23 cellular contexts compared by ENCODE assay signal in the genomic region with DNA sequence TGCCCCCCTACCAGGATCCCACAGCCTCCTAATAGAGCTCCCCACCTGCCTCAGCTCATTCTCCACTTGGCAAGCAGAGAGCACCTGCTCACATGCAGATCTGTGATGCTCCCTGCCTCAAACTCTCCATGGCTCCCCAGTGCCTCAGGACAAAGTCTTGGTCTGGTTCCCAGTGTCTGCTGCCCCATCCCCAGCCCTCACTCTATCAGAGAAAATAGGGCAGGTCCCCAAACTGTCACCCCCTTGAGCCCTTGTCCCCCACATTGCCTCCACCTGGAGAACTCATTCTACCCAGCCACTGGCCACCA. TPM values are rescaled to one million over a fixed set of nuclear protein-coding genes. Genes with fewer than 3 reads are reported as not detected.
DNase-seq lines count a peak whose midpoint lies in the region; ATAC-seq, FAIRE-seq and TF ChIP-seq lines count a peak whose summit lies in the region.
"Had no signal": no experiment of that assay in that cellular context is flagged by ENCODE, and none has a peak within 500 bp of the region (broad histone marks: within the 10 kb centered on the region; RNA-seq: fewer than 3 reads in every experiment).

No MANE protein-coding gene starts in this region.

- H3K4me2 ChIP-seq in A549 (no peak overlapping the region), osteoblast (ENCODE audit: insufficient read depth, low read length) (no peak overlapping the region)

- H3K9me3 Mint-ChIP-seq in activated T-helper 17 cell treated with anti-CD3 and anti-CD28 coated beads, Interleukin-2, amount 50 U/mL, for 72 hours = no peaks in the 10 kb centered on the region
- H3K9me3 Mint-ChIP-seq: CD4-positive, CD25-positive, alpha-beta regulatory T cell; H9 had no signal

- H3K4me3 Mint-ChIP-seq in activated T-helper 17 cell treated with anti-CD3 and anti-CD28 coated beads, Interleukin-2, amount 50 U/mL, for 72 hours = no peak overlapping the region
- H3K4me3 Mint-ChIP-seq: CD4-positive, CD25-positive, alpha-beta regulatory T cell; H9 had no signal

- no peak for ATAC-seq in A549
- ATAC-seq in activated T-helper 17 cell treated with anti-CD3 and anti-CD28 coated beads, Interleukin-2, amount 50 U/mL, for 72 hours (replicated peaks) = no peak
- ATAC-seq in GM18873 (IDR thresholded peaks at IDR 0.05; ENCODE audit: low FRiP score, unreplicated experiment) = no peak
- ATAC-seq: HepG2, Panc1 had no signal

- H3K79me2 ChIP-seq in osteoblast (ENCODE audit: insufficient read depth, low read length) = no peaks in the 10 kb centered on the region

- H3K27me3 Mint-ChIP-seq in activated T-helper 17 cell treated with anti-CD3 and anti-CD28 coated beads, Interleukin-2, amount 50 U/mL, for 72 hours = no peaks in the 10 kb centered on the region
- H3K27me3 Mint-ChIP-seq: CD4-positive, CD25-positive, alpha-beta regulatory T cell had no signal

- no peak for TF ChIP-seq CTCF in A549 (IDR thresholded peaks at IDR 0.05)
- no peak for TF ChIP-seq CTCF in esophagus muscularis mucosa (IDR thresholded peaks at IDR 0.05)
- no peak for TF ChIP-seq CTCF in osteoblast (IDR thresholded peaks at IDR 0.05; ENCODE audit: extremely low read depth, low read depth, low read length)

- H3K4me1 ChIP-seq in A549 (peaks cover 18% of the 10 kb centered on the region), esophagus muscularis mucosa (peaks cover 15 to 39% (median 31%) of the 10 kb centered on the region in 4 donors), osteoblast (ENCODE audit: insufficient read depth, low read length) (peaks cover 20% of the 10 kb centered on the region)

- H3K27ac ChIP-seq in A549 (no peak overlapping the region), esophagus muscularis mucosa (replicated peaks in 1 of 4) (peak overlapping the region in 3 of 4 donors; percentile 31 to 54 (median 51)), osteoblast (ENCODE audit: low read depth, low read length) (no peak overlapping the region)
- H3K27ac ChIP-seq: HL-60, SJSA1 had no signal

- no peak for TF ChIP-seq POLR2A in A549 (IDR thresholded peaks at IDR 0.05; ENCODE audit: low read length)
- no peak for TF ChIP-seq POLR2A in esophagus muscularis mucosa (IDR thresholded peaks at IDR 0.05; ENCODE audit: low read depth)

- H3K9me3 ChIP-seq in A549 (no peaks in the 10 kb centered on the region), esophagus muscularis mucosa (no peaks in the 10 kb centered on the region), osteoblast (ENCODE audit: low read depth, low read length) (no peaks in the 10 kb centered on the region)
- H3K9me3 ChIP-seq: SJSA1 had no signal

- DNase-seq in A549 (ENCODE audit: low read depth in 1 of 2, low spot score in 1 of 2) (no peak), esophagus muscularis mucosa (ENCODE audit: extremely low spot score) (no peak), osteoblast (ENCODE audit: insufficient read length, low spot score, missing footprints) (peak; percentile 10), dedifferentiated amniotic fluid mesenchymal stem cell (ENCODE audit: extremely low spot score) (no peak), GM19240 (ENCODE audit: insufficient read length, low spot score) (no peak), Ammon's horn (ENCODE audit: low spot score) (no peak)
- DNase-seq: CD4-positive, CD25-positive, alpha-beta regulatory T cell; H9; KBM-7; MM.1S; NCI-H1048; NCI-H1417 treated with DMSO at 0.1 percent for 48 hours; NCI-H187 treated with DMSO at 0.1 percent for 48 hours; NCI-H2107; NCI-H510A treated with DMSO at 0.1 percent for 48 hours; NCI-H82 had no signal

- no peaks in the 10 kb centered on the region for H3K27me3 ChIP-seq in esophagus muscularis mucosa
- no peaks in the 10 kb centered on the region for H3K27me3 ChIP-seq in osteoblast (ENCODE audit: insufficient read depth, low read length)
- H3K27me3 ChIP-seq: SJSA1 had no signal

- no peaks in the 10 kb centered on the region for H3K36me3 Mint-ChIP-seq in activated T-helper 17 cell treated with anti-CD3 and anti-CD28 coated beads, Interleukin-2, amount 50 U/mL, for 72 hours (ENCODE audit: low read depth)
- H3K36me3 Mint-ChIP-seq: CD4-positive, CD25-positive, alpha-beta regulatory T cell had no signal

- H3K4me3 ChIP-seq in A549 (no peak overlapping the region), esophagus muscularis mucosa (no peak overlapping the region), osteoblast (ENCODE audit: insufficient read depth, low read length) (no peak overlapping the region)
- H3K4me3 ChIP-seq: SJSA1 had no signal

- POLR2A ChIA-PET in A549 (lab: Yijun Ruan, JAX) = no interaction called here

- peaks cover 6% of the 10 kb centered on the region for H3K4me1 Mint-ChIP-seq in activated T-helper 17 cell treated with anti-CD3 and anti-CD28 coated beads, Interleukin-2, amount 50 U/mL, for 72 hours
- H3K4me1 Mint-ChIP-seq: H9 had no signal

- no peaks in the 10 kb centered on the region for H4K20me1 ChIP-seq in osteoblast (ENCODE audit: insufficient read depth, low read length)

- TF ChIP-seq RAD21 in A549 (conservative IDR thresholded peaks at IDR 0.05 in 1 of 2, IDR thresholded peaks at IDR 0.05 in 1 of 2) = no peak

- H3K36me3 ChIP-seq in esophagus muscularis mucosa (no peaks in the 10 kb centered on the region), osteoblast (ENCODE audit: insufficient read depth, low read length) (no peaks in the 10 kb centered on the region)
- H3K36me3 ChIP-seq: SJSA1 had no signal

- CTCF ChIA-PET in A549 (lab: Yijun Ruan, JAX) = interaction anchor here (1.7 to 6.8 kb wide), 3 partner anchors 17 to 28 kb away, joined by 3 to 37 read pairs (median 4); no protein-coding TSS in a partner anchor

- no peak for TF ChIP-seq EP300 in A549 (IDR thresholded peaks at IDR 0.05)
- no peak for TF ChIP-seq EP300 in esophagus muscularis mucosa (IDR thresholded peaks at IDR 0.05)

- H3K27ac Mint-ChIP-seq in activated T-helper 17 cell treated with anti-CD3 and anti-CD28 coated beads, Interleukin-2, amount 50 U/mL, for 72 hours = peak overlapping the region; percentile 4
- H3K27ac Mint-ChIP-seq: CD4-positive, CD25-positive, alpha-beta regulatory T cell had no signal

- no peak overlapping the region for H2AFZ ChIP-seq in osteoblast (ENCODE audit: low read length)

- intact Hi-C loops in esophagus muscularis mucosa (cut with DNase I) = no loop called here

- no peak for FAIRE-seq in A549 (lab: Jason Lieb, UNC)
- FAIRE-seq: A204.1, HepG2 had no signal

TF ChIP-seq in A549, 52 proteins besides CTCF, POLR2A, EP300 and RAD21:
- TF ChIP-seq KDM1A (IDR thresholded peaks at IDR 0.05; ENCODE audit: low read depth) (no peak), EHF (CRISPR knock-in tag; IDR thresholded peaks at IDR 0.05) (no peak), GATA3 (IDR thresholded peaks at IDR 0.05; ENCODE audit: borderline replicate concordance) (no peak), MAX (IDR thresholded peaks at IDR 0.05) (0 out of 2 replicates have a peak, but pooled peaks have one; percentile 20)
TF ChIP-seq in A549: peak in this region for 1.

RNA-seq across cellular contexts. Expression of gene ELN, which starts 20.8 kb away (rescaled TPM):
- polyA plus RNA-seq in A549 (2011; rRNA removed) (0.08 and 0.16 TPM in 2 replicates), A549 (2017; fragmentation: RNase III; extraction: RNeasy Plus Mini Kit Qiagen cat#74134 plus additional on column Dnase treatment) (0.09 to 0.16 TPM (median 0.12 TPM) in 3 replicates)
- polyA plus RNA-seq in A549 (2012; cell fraction: cytosol; rRNA removed) = 0.14 and 0.15 TPM in 2 replicates
- 0.11 and 0.26 TPM in 2 replicates for polyA plus RNA-seq in A549 (2012; cell fraction: nucleus; rRNA removed)
- 0.15 TPM in 1 of 2 replicates, not detected in the other for polyA minus RNA-seq in A549 (2011; rRNA and poly(A)+ RNA removed)
- not detected for total RNA-seq in activated T-helper 17 cell treated with anti-CD3 and anti-CD28 coated beads, Interleukin-2, amount 50 U/mL, for 72 hours
- total RNA-seq in esophagus muscularis mucosa (100 to 1,000 TPM; 337 to 646 (median 447) TPM), osteoblast (69.1 and 113 TPM in 2 replicates)
- total RNA-seq: SJSA1 had no signal
- polyA plus RNA-seq: CD4-positive, CD25-positive, alpha-beta regulatory T cell had no signal

Comparison
In these comparisons a context has a peak if more than half of its experiments do, and no peak if none do; other contexts are left out.
1. H3K27ac ChIP-seq: peak in esophagus muscularis mucosa (3 of 4); none in A549 (0 of 2) and osteoblast (single experiment).
2. RNA of gene ELN, which starts 20.8 kb away (total RNA-seq): 337 to 646 TPM in esophagus muscularis mucosa and 69.1 to 113 TPM in osteoblast; not detected in activated T-helper 17 cell treated with anti-CD3 and anti-CD28 coated beads, Interleukin-2, amount 50 U/mL, for 72 hours; every median in the first group is over 10 times any median in the second.